Comparison of ENCODE assay signal across 1 cellular context in genomic region chr10:132961-133898, GRCh38.
TF ChIP-seq lines count a peak whose summit lies in the region.

No MANE protein-coding gene starts in this region.

TF ChIP-seq in H1, 55 proteins besides CTCF, POLR2A, EP300 and RAD21 (continued from another document):
- no peak for TF ChIP-seq KDM4A (IDR thresholded peaks at IDR 0.05; ENCODE audit: low read depth, low read length, severe bottlenecking)
- TF ChIP-seq SP4 (IDR thresholded peaks at IDR 0.05; ENCODE audit: low read length): no peak
- TF ChIP-seq TAF1 (IDR thresholded peaks at IDR 0.05; ENCODE audit: low read depth, low read length): no peak
- no peak for TF ChIP-seq POU5F1 (IDR thresholded peaks at IDR 0.05; ENCODE audit: low read depth, low read length)
